In the genomic region with DNA sequence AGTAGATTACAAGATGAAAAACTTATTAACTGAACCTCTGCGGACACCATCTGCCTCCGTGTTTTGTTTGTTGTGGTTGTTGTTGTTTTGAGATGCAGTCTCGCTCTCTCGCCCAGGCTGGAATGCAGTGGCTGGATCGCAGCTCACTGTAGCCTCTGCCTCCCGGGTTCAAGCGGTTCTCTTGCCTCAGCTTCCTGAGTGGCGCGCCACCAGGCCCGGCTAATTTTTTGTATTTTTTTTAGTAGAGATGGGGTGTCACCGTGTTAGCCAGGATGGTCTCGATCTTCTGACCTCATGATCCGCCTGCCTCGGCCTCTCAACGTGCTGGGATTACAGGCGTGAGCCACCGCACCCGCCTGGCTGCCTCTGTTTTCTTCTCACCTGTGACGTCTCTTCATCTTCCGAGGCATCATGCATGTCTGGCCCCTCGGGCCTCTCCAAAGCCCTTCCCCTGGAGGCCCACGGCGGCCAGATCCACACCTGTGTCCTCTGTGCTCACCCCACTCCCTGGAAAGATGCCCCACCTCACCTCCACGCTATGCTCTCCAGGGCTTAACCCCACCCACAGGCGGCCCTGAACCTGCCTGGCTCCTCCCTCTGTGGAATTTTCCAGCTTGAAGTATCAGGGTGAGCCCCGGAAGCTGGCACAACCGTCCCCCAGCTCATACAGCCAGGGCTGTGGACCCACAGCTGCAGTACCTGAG, we compare ENCODE assay signal across 21 cellular contexts.
DNase-seq lines count a peak whose midpoint lies in the region; ATAC-seq and TF ChIP-seq lines count a peak whose summit lies in the region.
"Had no signal": no experiment of that assay in that cellular context is flagged by ENCODE, and none has a peak within 500 bp of the region (broad histone marks: within the 10 kb centered on the region; RNA-seq: fewer than 3 reads in every experiment).

No MANE protein-coding gene starts in this region.

- H3K36me3 ChIP-seq in right atrium auricular region, result no peaks in the 10 kb centered on the region

- H3K9me3 ChIP-seq in right atrium auricular region, result no peaks in the 10 kb centered on the region
- H3K9me3 ChIP-seq: body of pancreas, heart left ventricle had no signal

- ATAC-seq in Right ventricle myocardium superior (ENCODE audit: poor library complexity) (no peak), esophagus mucosa (peak; percentile 31), HG02623 (IDR thresholded peaks at IDR 0.05; ENCODE audit: unreplicated experiment) (no peak), GM19328 (IDR thresholded peaks at IDR 0.05; ENCODE audit: unreplicated experiment) (no peak)
- ATAC-seq: body of pancreas, heart left ventricle had no signal

- no peak overlapping the region for H3K27ac ChIP-seq in right atrium auricular region
- H3K27ac ChIP-seq: body of pancreas, coronary artery, heart left ventricle had no signal

- no peak overlapping the region for H3K4me3 ChIP-seq in right atrium auricular region
- H3K4me3 ChIP-seq: body of pancreas, coronary artery, heart left ventricle had no signal

- H3K27ac Mint-ChIP-seq in mesothelial cell of epicardium, result no peak overlapping the region
- H3K27ac Mint-ChIP-seq: activated CD4-positive, alpha-beta memory T cell treated with anti-CD3 and anti-CD28 coated beads for 36 hours; activated naive CD8-positive, alpha-beta T cell; CD4-positive, alpha-beta T cell had no signal

- peak; percentile 36 for DNase-seq in right atrium auricular region (ENCODE audit: low spot score)
- no peak for DNase-seq in Right ventricle myocardium superior
- DNase-seq in mesothelial cell of epicardium (ENCODE audit: low spot score in 2 of 2, unreplicated experiment in 2 of 2), result peak; percentile 16 to 33
- DNase-seq in NCI-H2227 treated with DMSO at 0.1 percent for 48 hours (lab: John Stamatoyannopoulos, UW), result no peak
- no peak for DNase-seq in NCI-H82 treated with DMSO at 0.1 percent for 48 hours (lab: John Stamatoyannopoulos, UW; ENCODE audit: unreplicated experiment)
- DNase-seq: activated CD4-positive, alpha-beta memory T cell treated with anti-CD3 and anti-CD28 coated beads for 36 hours; activated T-cell treated with anti-CD3 and anti-CD28 coated beads, Interleukin-2, amount 50 U/mL, for 1 hour; body of pancreas; DMS153; KG1; NCI-H1048; NCI-H2081 treated with DMSO at 0.1 percent for 48 hours; NCI-H526 had no signal

- H3K27me3 Mint-ChIP-seq in mesothelial cell of epicardium (ENCODE audit: low read depth), result peaks cover 10% of the 10 kb centered on the region
- H3K27me3 Mint-ChIP-seq: activated CD4-positive, alpha-beta memory T cell treated with anti-CD3 and anti-CD28 coated beads for 36 hours; activated naive CD8-positive, alpha-beta T cell; CD4-positive, alpha-beta T cell had no signal

- no peaks in the 10 kb centered on the region for H3K4me1 Mint-ChIP-seq in mesothelial cell of epicardium
- H3K4me1 Mint-ChIP-seq: neural crest cell had no signal

- H3K36me3 Mint-ChIP-seq in mesothelial cell of epicardium, result no peaks in the 10 kb centered on the region

- H3K27me3 ChIP-seq in right atrium auricular region, result no peaks in the 10 kb centered on the region
- H3K27me3 ChIP-seq: body of pancreas, heart left ventricle had no signal

- no peak overlapping the region for H3K4me3 Mint-ChIP-seq in mesothelial cell of epicardium
- H3K4me3 Mint-ChIP-seq: activated CD4-positive, alpha-beta memory T cell treated with anti-CD3 and anti-CD28 coated beads for 36 hours; activated naive CD8-positive, alpha-beta T cell; CD4-positive, alpha-beta T cell; neural crest cell had no signal

- no peaks in the 10 kb centered on the region for H3K4me1 ChIP-seq in right atrium auricular region
- H3K4me1 ChIP-seq: body of pancreas, heart left ventricle had no signal

- TF ChIP-seq CTCF in right atrium auricular region (IDR thresholded peaks at IDR 0.05), result no peak
- no peak for TF ChIP-seq CTCF in mesothelial cell of epicardium (IDR thresholded peaks at IDR 0.05; ENCODE audit: unreplicated experiment)

- intact Hi-C loops in Right ventricle myocardium superior (cut with DNase I), result no loop called here

- H3K9me3 Mint-ChIP-seq in mesothelial cell of epicardium, result no peaks in the 10 kb centered on the region
- H3K9me3 Mint-ChIP-seq: activated CD4-positive, alpha-beta memory T cell treated with anti-CD3 and anti-CD28 coated beads for 36 hours; CD4-positive, alpha-beta T cell; neural crest cell had no signal

Comparison
In these comparisons a context has a peak if more than half of its experiments do, and no peak if none do; other contexts are left out.
1. DNase-seq: peak in right atrium auricular region (single experiment) and mesothelial cell of epicardium (2 of 2); none in Right ventricle myocardium superior (single experiment), NCI-H2227 treated with DMSO at 0.1 percent for 48 hours (single experiment) and NCI-H82 treated with DMSO at 0.1 percent for 48 hours (single experiment).